7 cellular contexts compared by ENCODE assay signal in genomic region chr4:107518076-107518475, GRCh38.
"Had no signal": no experiment of that assay in that cellular context is flagged by ENCODE, and none has a peak within 500 bp of the region (broad histone marks: within the 10 kb centered on the region; RNA-seq: fewer than 3 reads in every experiment).

No MANE protein-coding gene starts in this region.

- H3K4me3 ChIP-seq: GM23248, HAP-1 had no signal

- H3K27ac ChIP-seq: GM23248 had no signal

- H2AFZ ChIP-seq: GM23248 had no signal

- H3K4me3 Mint-ChIP-seq: HFFc6 had no signal

- DNase-seq: GM23248, GOT3, H7, HFFc6, IMR-90 had no signal

- H3K4me1 ChIP-seq: HAP-1 had no signal

- H3K36me3 ChIP-seq: HAP-1 had no signal

- H3K9me3 ChIP-seq: HAP-1 had no signal

- H3K27ac Mint-ChIP-seq: HFFc6 had no signal

- ATAC-seq: HCT116 had no signal

- H3K9me3 Mint-ChIP-seq: HFFc6 had no signal
